26 cellular contexts compared by ENCODE assay signal in genomic region chrX:23964177-23964576, GRCh38. TPM values are rescaled to one million over a fixed set of nuclear protein-coding genes. Genes with fewer than 3 reads are reported as not detected.
"Had no signal": no experiment of that assay in that cellular context is flagged by ENCODE, and none has a peak within 500 bp of the region (broad histone marks: within the 10 kb centered on the region; RNA-seq: fewer than 3 reads in every experiment).

No MANE protein-coding gene starts in this region.

- ATAC-seq: heart left ventricle; mucosa of descending colon; naive thymus-derived CD8-positive, alpha-beta T cell; psoas muscle; right lobe of liver; stimulated activated memory B cell treated with anti-CD40 and anti-IgM and Interleukin-4, amounts not matched to agents 10 μg/mL and 1 μg/mL and 100 μg/mL, for 72 hours; stimulated activated naive CD8-positive, alpha-beta T cell treated with anti-CD3 and anti-CD28 coated beads, Interleukin-15, amount 100 ng/mL, for 72 hours had no signal

- H3K27ac ChIP-seq: coronary artery, dorsolateral prefrontal cortex, heart left ventricle, psoas muscle, right lobe of liver, testis, transverse colon had no signal

- FAIRE-seq: frontal cortex, islet of Langerhans had no signal

- DNase-seq: dorsolateral prefrontal cortex; effector CD8-positive, alpha-beta T cell; heart left ventricle; hippocampal formation; kidney glomerular epithelial cell; mucosa of descending colon; naive thymus-derived CD8-positive, alpha-beta T cell; occipital lobe; psoas muscle; retina; right lobe of liver; stimulated activated CD4-positive, alpha-beta T cell treated with anti-CD3 and anti-CD28 coated beads, Interleukin-4, amount 100 ng/mL, for 24 hours; stimulated activated naive CD8-positive, alpha-beta T cell treated with anti-CD3 and anti-CD28 coated beads, Interleukin-15, amount 100 ng/mL, for 72 hours; testis; transverse colon had no signal

- H3K27ac Mint-ChIP-seq: stimulated activated memory B cell treated with anti-CD40 and anti-IgM and Interleukin-4, amounts not matched to agents 10 μg/mL and 1 μg/mL and 100 μg/mL, for 72 hours; stimulated activated naive CD8-positive, alpha-beta T cell treated with anti-CD3 and anti-CD28 coated beads, Interleukin-15, amount 100 ng/mL, for 72 hours had no signal

- H3K27me3 ChIP-seq: right lobe of liver, testis, transverse colon had no signal

- H3K4me3 Mint-ChIP-seq: naive thymus-derived CD8-positive, alpha-beta T cell; neural crest cell; stimulated activated memory B cell treated with anti-CD40 and anti-IgM and Interleukin-4, amounts not matched to agents 10 μg/mL and 1 μg/mL and 100 μg/mL, for 72 hours; stimulated activated naive CD8-positive, alpha-beta T cell treated with anti-CD3 and anti-CD28 coated beads, Interleukin-15, amount 100 ng/mL, for 72 hours had no signal

- H3K27me3 Mint-ChIP-seq: naive thymus-derived CD8-positive, alpha-beta T cell; stimulated activated memory B cell treated with anti-CD40 and anti-IgM and Interleukin-4, amounts not matched to agents 10 μg/mL and 1 μg/mL and 100 μg/mL, for 72 hours; stimulated activated naive CD8-positive, alpha-beta T cell treated with anti-CD3 and anti-CD28 coated beads, Interleukin-15, amount 100 ng/mL, for 72 hours had no signal

- H3K36me3 Mint-ChIP-seq: naive thymus-derived CD8-positive, alpha-beta T cell; stimulated activated memory B cell treated with anti-CD40 and anti-IgM and Interleukin-4, amounts not matched to agents 10 μg/mL and 1 μg/mL and 100 μg/mL, for 72 hours had no signal

- H3K4me3 ChIP-seq: coronary artery, dorsolateral prefrontal cortex, heart left ventricle, mucosa of descending colon, psoas muscle, right lobe of liver, testis, transverse colon had no signal

- H3K9me3 Mint-ChIP-seq: naive thymus-derived CD8-positive, alpha-beta T cell; stimulated activated memory B cell treated with anti-CD40 and anti-IgM and Interleukin-4, amounts not matched to agents 10 μg/mL and 1 μg/mL and 100 μg/mL, for 72 hours; stimulated activated naive CD8-positive, alpha-beta T cell treated with anti-CD3 and anti-CD28 coated beads, Interleukin-15, amount 100 ng/mL, for 72 hours had no signal

- H3K36me3 ChIP-seq: heart left ventricle, right lobe of liver, transverse colon had no signal

- H3K4me1 Mint-ChIP-seq: neural crest cell; stimulated activated memory B cell treated with anti-CD40 and anti-IgM and Interleukin-4, amounts not matched to agents 10 μg/mL and 1 μg/mL and 100 μg/mL, for 72 hours had no signal

- H3K4me1 ChIP-seq: heart left ventricle, psoas muscle, right lobe of liver, testis, transverse colon had no signal

- H3K9me3 ChIP-seq: heart left ventricle, mucosa of descending colon, psoas muscle, right lobe of liver, testis, transverse colon had no signal

RNA-seq across cellular contexts. Expression of gene CXorf58, which starts 56.4 kb away (rescaled TPM):
- total RNA-seq: glomerular endothelial cell; lung microvascular endothelial cell; mesenteric fat pad; mucosa of descending colon; naive thymus-derived CD8-positive, alpha-beta T cell; occipital lobe; right lobe of liver; subcutaneous adipose tissue; urinary bladder had no signal
- polyA plus RNA-seq: liver; naive thymus-derived CD8-positive, alpha-beta T cell had no signal
